In genomic region chr14:105094193-105094907, GRCh38 we compare ENCODE assay signal across 8 cellular contexts. TPM values are rescaled to one million over a fixed set of nuclear protein-coding genes. Genes with fewer than 3 reads are reported as not detected.
A peak's percentile ranks its signal among the peaks of the same experiment; 100 is the strongest.
DNase-seq lines count a peak whose midpoint lies in the region; ATAC-seq and TF ChIP-seq lines count a peak whose summit lies in the region.
"Had no signal": no experiment of that assay in that cellular context is flagged by ENCODE, and none has a peak within 500 bp of the region (broad histone marks: within the 10 kb centered on the region; RNA-seq: fewer than 3 reads in every experiment).

No MANE protein-coding gene starts in this region.

- peaks cover 6% of the 10 kb centered on the region; the same call in 1 of the 2 replicates for H3K9me3 ChIP-seq in iPS-20b (ENCODE audit: insufficient read depth, low read depth, low read length)

- H3K27ac Mint-ChIP-seq in activated naive CD4-positive, alpha-beta T cell treated with anti-CD3 and anti-CD28 coated beads, Interleukin-2, amount 50 U/mL, for 72 hours: peak overlapping the region; percentile 85
- H3K27ac Mint-ChIP-seq in stimulated activated naive CD8-positive, alpha-beta T cell treated with anti-CD3 and anti-CD28 coated beads, Interleukin-15, amount 100 ng/mL, for 72 hours: peak overlapping the region in 1 of 2 donors; percentile 65

- H3K9me3 Mint-ChIP-seq in activated naive CD4-positive, alpha-beta T cell treated with anti-CD3 and anti-CD28 coated beads, Interleukin-2, amount 50 U/mL, for 72 hours: peaks cover 0 to under 1% of the 10 kb centered on the region in 2 donors
- no peaks in the 10 kb centered on the region for H3K9me3 Mint-ChIP-seq in stimulated activated naive CD8-positive, alpha-beta T cell treated with anti-CD3 and anti-CD28 coated beads, Interleukin-15, amount 100 ng/mL, for 72 hours

- H3K4me3 Mint-ChIP-seq in stimulated activated naive CD8-positive, alpha-beta T cell treated with anti-CD3 and anti-CD28 coated beads, Interleukin-15, amount 100 ng/mL, for 72 hours: peak overlapping the region; percentile 80 to 85

- H3K27ac ChIP-seq in iPS-20b (ENCODE audit: low read length): no peak overlapping the region

- TF ChIP-seq CTCF in HFF-Myc (IDR thresholded peaks at IDR 0.05; ENCODE audit: low read depth, low read length, missing control alignments): no peak

- DNase-seq in HFF-Myc (ENCODE audit: extremely low read depth, low read depth) (no peak), dermis blood vessel endothelial cell (no peak)
- DNase-seq in activated naive CD4-positive, alpha-beta T cell treated with anti-CD3 and anti-CD28 coated beads, Interleukin-2, amount 50 U/mL, for 72 hours (ENCODE audit: low spot score in 2 of 2): no peak
- no peak for DNase-seq in stimulated activated naive CD8-positive, alpha-beta T cell treated with anti-CD3 and anti-CD28 coated beads, Interleukin-15, amount 100 ng/mL, for 72 hours

- H3K4me1 ChIP-seq in iPS-20b (ENCODE audit: insufficient read depth, low read length): no peaks in the 10 kb centered on the region

- H3K36me3 ChIP-seq in iPS-20b (ENCODE audit: insufficient read depth, low read depth, low read length): no peaks in the 10 kb centered on the region

- peaks cover 38% of the 10 kb centered on the region for H3K4me1 Mint-ChIP-seq in stimulated activated naive CD8-positive, alpha-beta T cell treated with anti-CD3 and anti-CD28 coated beads, Interleukin-15, amount 100 ng/mL, for 72 hours

- H3K4me3 ChIP-seq in HFF-Myc (replicated peaks; ENCODE audit: low read depth, low read length) (peak overlapping the region; percentile 68), iPS-20b (ENCODE audit: low read length) (peak overlapping the region; percentile 64; the same call in 1 of the 2 replicates)

- H3K9ac ChIP-seq in iPS-20b (ENCODE audit: low read depth, low read length): no peak overlapping the region

- peaks cover 0 to under 1% of the 10 kb centered on the region in 2 donors for H3K36me3 Mint-ChIP-seq in activated naive CD4-positive, alpha-beta T cell treated with anti-CD3 and anti-CD28 coated beads, Interleukin-2, amount 50 U/mL, for 72 hours

- no peak for ATAC-seq in activated naive CD4-positive, alpha-beta T cell treated with anti-CD3 and anti-CD28 coated beads, Interleukin-2, amount 50 U/mL, for 72 hours
- ATAC-seq in stimulated activated naive CD8-positive, alpha-beta T cell treated with anti-CD3 and anti-CD28 coated beads, Interleukin-15, amount 100 ng/mL, for 72 hours: no peak
- ATAC-seq in GM18861 (IDR thresholded peaks at IDR 0.05; ENCODE audit: unreplicated experiment): no peak
- no peak for ATAC-seq in HG03432 (IDR thresholded peaks at IDR 0.05; ENCODE audit: unreplicated experiment)

- peaks cover 45% of the 10 kb centered on the region for H3K27me3 ChIP-seq in iPS-20b (ENCODE audit: insufficient read depth, low read length)

- no peaks in the 10 kb centered on the region for H3K27me3 Mint-ChIP-seq in stimulated activated naive CD8-positive, alpha-beta T cell treated with anti-CD3 and anti-CD28 coated beads, Interleukin-15, amount 100 ng/mL, for 72 hours

RNA-seq across cellular contexts. Expression of gene GPR132, which starts 29.1 kb away (rescaled TPM):
- 10 to 100 TPM; 24.9 to 32.6 TPM for total RNA-seq in activated naive CD4-positive, alpha-beta T cell treated with anti-CD3 and anti-CD28 coated beads, Interleukin-2, amount 50 U/mL, for 72 hours
- 0.09 and 0.85 TPM in 2 replicates for total RNA-seq in dermis blood vessel endothelial cell
- total RNA-seq: myocyte had no signal

Comparison
In these comparisons a context has a peak if more than half of its experiments do, and no peak if none do; other contexts are left out.
1. RNA of gene GPR132, which starts 29.1 kb away (total RNA-seq): 24.9 to 32.6 TPM in activated naive CD4-positive, alpha-beta T cell treated with anti-CD3 and anti-CD28 coated beads, Interleukin-2, amount 50 U/mL, for 72 hours; 0.09 to 0.85 TPM in dermis blood vessel endothelial cell; every median in the first group is over 10 times any median in the second.